17 cellular contexts compared by ENCODE assay signal in the genomic region with DNA sequence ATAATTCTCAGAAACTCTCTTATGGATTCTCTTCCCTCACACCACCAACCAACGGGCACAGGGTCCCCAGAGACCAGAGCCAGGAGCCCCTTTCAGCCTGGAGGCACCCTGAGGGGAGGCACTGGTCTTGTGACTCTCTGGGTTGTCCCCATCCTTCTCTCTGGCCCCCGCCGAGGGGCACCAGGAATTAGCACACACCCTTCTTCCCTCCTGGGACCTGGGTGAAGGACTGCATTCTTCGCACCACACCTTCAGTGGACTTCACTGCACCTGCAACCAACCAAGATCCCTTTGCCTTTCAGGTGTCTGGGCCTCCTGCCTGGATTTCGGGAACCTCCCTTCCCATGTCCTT. TPM values are rescaled to one million over a fixed set of nuclear protein-coding genes. Genes with fewer than 3 reads are reported as not detected.
DNase-seq lines count a peak whose midpoint lies in the region; ATAC-seq, FAIRE-seq and TF ChIP-seq lines count a peak whose summit lies in the region.
"Had no signal": no experiment of that assay in that cellular context is flagged by ENCODE, and none has a peak within 500 bp of the region (broad histone marks: within the 10 kb centered on the region; RNA-seq: fewer than 3 reads in every experiment).

No MANE protein-coding gene starts in this region.

- H3K27ac ChIP-seq in CD8-positive, alpha-beta T cell (ENCODE audit: low read depth, low read length) = no peak overlapping the region
- H3K27ac ChIP-seq in gastroesophageal sphincter = peak overlapping the region in 3 of 4 donors; percentile 75 to 89 (median 78)
- peak overlapping the region in 16 of 21 experiments; percentile 5 to 87 (median 49) for H3K27ac ChIP-seq in skin epidermis
- H3K27ac ChIP-seq: SK-N-MC had no signal

- H3K4me1 Mint-ChIP-seq in CD8-positive, alpha-beta T cell (ENCODE audit: low read depth) = peaks cover 5% of the 10 kb centered on the region
- peaks cover 8% of the 10 kb centered on the region for H3K4me1 Mint-ChIP-seq in WTC11
- H3K4me1 Mint-ChIP-seq: endodermal cell had no signal

- TF ChIP-seq CTCF in CD8-positive, alpha-beta T cell (IDR thresholded peaks at IDR 0.05) = no peak
- TF ChIP-seq CTCF in WTC11 (IDR thresholded peaks at IDR 0.05) (no peak), gastroesophageal sphincter (IDR thresholded peaks at IDR 0.05) (no peak)

- no peak for DNase-seq in CD8-positive, alpha-beta T cell
- DNase-seq in WTC11 (ENCODE audit: low spot score) (no peak), ACHN (no peak), NCI-H2107 (lab: John Stamatoyannopoulos, UW) (no peak), GM12891 (ENCODE audit: insufficient read length, low spot score) (no peak)
- DNase-seq in activated CD8-positive, alpha-beta memory T cell treated with anti-CD3 and anti-CD28 coated beads, Interleukin-2, amount 50 U/mL, for 4 hours = no peak
- DNase-seq: activated CD4-positive, CD25-positive, alpha-beta regulatory T cell; DMS79 treated with DMSO at 0.1 percent for 48 hours; endodermal cell; heart left ventricle; Karpas-422; NCI-H2081 had no signal

- TF ChIP-seq POLR2A in gastroesophageal sphincter (IDR thresholded peaks at IDR 0.05) (no peak), GM12891 (IDR thresholded peaks at IDR 0.05; ENCODE audit: low read depth, low read length) (no peak)

- peaks cover 41% of the 10 kb centered on the region for H3K36me3 ChIP-seq in CD8-positive, alpha-beta T cell (ENCODE audit: insufficient read depth, low read length)
- H3K36me3 ChIP-seq in gastroesophageal sphincter = peaks cover 0 to 87% of the 10 kb centered on the region in 2 donors

- H3K36me3 Mint-ChIP-seq in CD8-positive, alpha-beta T cell = peaks cover 98% of the 10 kb centered on the region
- peaks cover 44% of the 10 kb centered on the region for H3K36me3 Mint-ChIP-seq in WTC11

- WGBS in gastroesophageal sphincter (ENCODE audit: low coverage in 1 of 2), 2 donors = 80 to 86% methylated on average over 1 to 5 of the region's 5 CpGs

- CTCF ChIA-PET in CD8-positive, alpha-beta T cell (lab: Charles Lee) = interaction anchor here (1.7 kb wide), 1 partner anchor 68 kb away, joined by 7 read pairs; no protein-coding TSS in a partner anchor
- CTCF ChIA-PET in WTC11 (lab: Charles Lee) = interaction anchor here (3.0 kb wide), 1 partner anchor 11 kb away, joined by 10 read pairs; no protein-coding TSS in a partner anchor

- no peak for FAIRE-seq in GM12891 (lab: Jason Lieb, UNC)
- FAIRE-seq: bronchial epithelial cell had no signal

- no peak for TF ChIP-seq EP300 in gastroesophageal sphincter (IDR thresholded peaks at IDR 0.05)

- ATAC-seq in CD8-positive, alpha-beta T cell = no peak
- ATAC-seq in WTC11 = no peak
- ATAC-seq in gastroesophageal sphincter = no peak
- ATAC-seq: heart left ventricle had no signal

- H3K9me3 Mint-ChIP-seq in CD8-positive, alpha-beta T cell = peaks cover 6% of the 10 kb centered on the region
- no peaks in the 10 kb centered on the region for H3K9me3 Mint-ChIP-seq in WTC11
- H3K9me3 Mint-ChIP-seq: endodermal cell had no signal

- intact Hi-C loops in CD8-positive, alpha-beta T cell (cut with DNase I, micrococcal nuclease) = no loop called here

- no peak overlapping the region for H3K4me3 Mint-ChIP-seq in CD8-positive, alpha-beta T cell
- H3K4me3 Mint-ChIP-seq in WTC11 = no peak overlapping the region
- H3K4me3 Mint-ChIP-seq: endodermal cell had no signal

- H3K27me3 ChIP-seq in CD8-positive, alpha-beta T cell (ENCODE audit: insufficient read depth, low read length) = no peaks in the 10 kb centered on the region
- H3K27me3 ChIP-seq in gastroesophageal sphincter = no peaks in the 10 kb centered on the region
- H3K27me3 ChIP-seq: heart left ventricle had no signal

- H3K27ac Mint-ChIP-seq in CD8-positive, alpha-beta T cell = peak overlapping the region; percentile 50
- peak overlapping the region; percentile 79 for H3K27ac Mint-ChIP-seq in WTC11
- H3K27ac Mint-ChIP-seq: endodermal cell had no signal

- POLR2A ChIA-PET in CD8-positive, alpha-beta T cell (lab: Charles Lee) = interaction anchor here (1.3 kb wide), 2 partner anchors 11 to 33 kb away, joined by 3 to 4 read pairs; no protein-coding TSS in a partner anchor
- POLR2A ChIA-PET in WTC11 (lab: Charles Lee) = interaction anchor here (0.7 kb wide), 1 partner anchor 761 kb away, joined by 3 read pairs; no protein-coding TSS in a partner anchor

- no peak overlapping the region for H3K4me3 ChIP-seq in CD8-positive, alpha-beta T cell (ENCODE audit: low read depth, low read length)
- H3K4me3 ChIP-seq in gastroesophageal sphincter (no peak overlapping the region), skin epidermis (no peak overlapping the region)
- H3K4me3 ChIP-seq: heart left ventricle, SK-N-MC had no signal

- H3K27me3 Mint-ChIP-seq in CD8-positive, alpha-beta T cell (ENCODE audit: low read depth) = no peaks in the 10 kb centered on the region
- H3K27me3 Mint-ChIP-seq in WTC11 (ENCODE audit: low read depth) = no peaks in the 10 kb centered on the region

- no peaks in the 10 kb centered on the region for H3K4me1 ChIP-seq in CD8-positive, alpha-beta T cell (ENCODE audit: insufficient read depth, low read length)
- H3K4me1 ChIP-seq in gastroesophageal sphincter = peaks cover 4 to 55% (median 36%) of the 10 kb centered on the region in 3 donors

- in situ Hi-C loops in ACHN (cut with HindIII; ENCODE audit: low pct_ligation_motif_present, low pct_unique_long_range_greater_than_20kb, low sequenced_read_pairs) = no loop called here

- H3K9me3 ChIP-seq in CD8-positive, alpha-beta T cell (ENCODE audit: low read length) = peaks cover 1% of the 10 kb centered on the region
- peaks cover 0 to 7% (median 0%) of the 10 kb centered on the region in 3 donors for H3K9me3 ChIP-seq in gastroesophageal sphincter

TF ChIP-seq in WTC11, 78 proteins besides CTCF, POLR2A, EP300 and RAD21 (continues in another document):
- TF ChIP-seq, protein P1, sequence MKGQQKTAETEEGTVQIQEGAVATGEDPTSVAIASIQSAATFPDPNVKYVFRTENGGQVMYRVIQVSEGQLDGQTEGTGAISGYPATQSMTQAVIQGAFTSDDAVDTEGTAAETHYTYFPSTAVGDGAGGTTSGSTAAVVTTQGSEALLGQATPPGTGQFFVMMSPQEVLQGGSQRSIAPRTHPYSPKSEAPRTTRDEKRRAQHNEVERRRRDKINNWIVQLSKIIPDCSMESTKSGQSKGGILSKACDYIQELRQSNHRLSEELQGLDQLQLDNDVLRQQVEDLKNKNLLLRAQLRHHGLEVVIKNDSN (CRISPR knock-in tag; IDR thresholded peaks at IDR 0.05) = no peak
- TF ChIP-seq, protein P2, sequence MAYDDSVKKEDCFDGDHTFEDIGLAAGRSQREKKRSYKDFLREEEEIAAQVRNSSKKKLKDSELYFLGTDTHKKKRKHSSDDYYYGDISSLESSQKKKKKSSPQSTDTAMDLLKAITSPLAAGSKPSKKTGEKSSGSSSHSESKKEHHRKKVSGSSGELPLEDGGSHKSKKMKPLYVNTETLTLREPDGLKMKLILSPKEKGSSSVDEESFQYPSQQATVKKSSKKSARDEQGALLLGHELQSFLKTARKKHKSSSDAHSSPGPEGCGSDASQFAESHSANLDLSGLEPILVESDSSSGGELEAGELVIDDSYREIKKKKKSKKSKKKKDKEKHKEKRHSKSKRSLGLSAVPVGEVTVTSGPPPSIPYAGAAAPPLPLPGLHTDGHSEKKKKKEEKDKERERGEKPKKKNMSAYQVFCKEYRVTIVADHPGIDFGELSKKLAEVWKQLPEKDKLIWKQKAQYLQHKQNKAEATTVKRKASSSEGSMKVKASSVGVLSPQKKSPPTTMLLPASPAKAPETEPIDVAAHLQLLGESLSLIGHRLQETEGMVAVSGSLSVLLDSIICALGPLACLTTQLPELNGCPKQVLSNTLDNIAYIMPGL (CRISPR knock-in tag; IDR thresholded peaks at IDR 0.05) = no peak
- TF ChIP-seq NFE2L1 (CRISPR knock-in tag; IDR thresholded peaks at IDR 0.05) = no peak
- TF ChIP-seq ESRRA (CRISPR knock-in tag; IDR thresholded peaks at IDR 0.05; ENCODE audit: borderline replicate concordance) = no peak
- no peak for TF ChIP-seq GABPB1 (CRISPR knock-in tag; IDR thresholded peaks at IDR 0.05)
- TF ChIP-seq ZNF396 (CRISPR knock-in tag; IDR thresholded peaks at IDR 0.05; ENCODE audit: borderline replicate concordance) = no peak

TF ChIP-seq in GM12891, 5 proteins besides CTCF, POLR2A, EP300 and RAD21:
- TF ChIP-seq POU2F2 (IDR thresholded peaks at IDR 0.05; ENCODE audit: low read depth, low read length) (no peak), TAF1 (IDR thresholded peaks at IDR 0.05; ENCODE audit: low read depth, low read length) (no peak), SPI1 (IDR thresholded peaks at IDR 0.05; ENCODE audit: low read depth, low read length) (no peak), PAX5 (IDR thresholded peaks at IDR 0.05; ENCODE audit: insufficient read depth, low read length, severe bottlenecking) (no peak), POLR2AphosphoS5 (IDR thresholded peaks at IDR 0.05; ENCODE audit: low read depth, low read length) (no peak)

RNA-seq across cellular contexts. Expression of a gene that starts 22.1 kb away (rescaled TPM):
- not detected for total RNA-seq in CD8-positive, alpha-beta T cell
- total RNA-seq in WTC11 (2021) (4.6 to 7.3 TPM (median 6.6 TPM) in 3 replicates), gastroesophageal sphincter (10 to 100 TPM; 21.0 to 34.9 (median 28.9) TPM)
- not detected for polyA plus RNA-seq in GM12891 (2012; ENCODE audit: low read depth, missing spikeins)
- total RNA-seq: bronchial epithelial cell had no signal
- polyA plus RNA-seq: neural cell had no signal

RNA-seq across cellular contexts. Expression of a gene that starts 50.7 kb away (rescaled TPM):
- 100 to 1,000 TPM; 136 to 141 TPM for total RNA-seq in CD8-positive, alpha-beta T cell
- total RNA-seq in WTC11 (2021) = 67.5 to 83.3 TPM (median 80.1 TPM) in 3 replicates
- total RNA-seq in gastroesophageal sphincter = 100 to 1,000 TPM; 117 to 225 (median 162) TPM
- polyA plus RNA-seq in GM12891 (2012; ENCODE audit: low read depth, missing spikeins) = 183 TPM
- polyA plus RNA-seq: neural cell had no signal
